ENCODE assay signal across 8 cellular contexts in genomic region chr14:103629503-103630121, GRCh38. TPM values are rescaled to one million over a fixed set of nuclear protein-coding genes. Genes with fewer than 3 reads are reported as not detected.
DNase-seq lines count a peak whose midpoint lies in the region; ATAC-seq, FAIRE-seq and TF ChIP-seq lines count a peak whose summit lies in the region.

No MANE protein-coding gene starts in this region.

- peak overlapping the region; percentile 91 to 94 for H3K27ac Mint-ChIP-seq in effector memory CD8-positive, alpha-beta T cell

- no peak for TF ChIP-seq CTCF in C4-2B (conservative IDR thresholded peaks at IDR 0.05)

- H3K4me1 Mint-ChIP-seq in effector memory CD8-positive, alpha-beta T cell (ENCODE audit: low read depth in 2 of 2): peaks cover 32 to 33% of the 10 kb centered on the region in 2 donors

- no peaks in the 10 kb centered on the region for H3K27me3 Mint-ChIP-seq in effector memory CD8-positive, alpha-beta T cell

- no peaks in the 10 kb centered on the region for H3K9me3 Mint-ChIP-seq in effector memory CD8-positive, alpha-beta T cell

- H3K4me3 Mint-ChIP-seq in effector memory CD8-positive, alpha-beta T cell: peak overlapping the region; percentile 84 to 86

- ATAC-seq in GM19328 (IDR thresholded peaks at IDR 0.05; ENCODE audit: unreplicated experiment): peak; percentile 22
- peak; percentile 50 for ATAC-seq in effector memory CD8-positive, alpha-beta T cell (replicated peaks)

- H3K36me3 Mint-ChIP-seq in effector memory CD8-positive, alpha-beta T cell (ENCODE audit: insufficient read depth): peaks cover 30% of the 10 kb centered on the region

- FAIRE-seq in HTR-8/SVneo (lab: Jason Lieb, UNC): no peak

- peak overlapping the region; percentile 79 for H3K27ac ChIP-seq in C4-2B

- peak; percentile 44 for DNase-seq in HTR-8/SVneo (ENCODE audit: insufficient read length, low spot score)
- peak; percentile 66 for DNase-seq in activated CD4-positive, CD25-positive, alpha-beta regulatory T cell treated with anti-CD3 and anti-CD28 coated beads, Interleukin-2, amount 50 U/mL, for 72 hours
- peak; percentile 14 to 25 (median 21) for DNase-seq in effector memory CD8-positive, alpha-beta T cell
- DNase-seq in mesenteric fat pad (ENCODE audit: low spot score): peak; percentile 92
- peak; percentile 41 for DNase-seq in stimulated activated naive CD4-positive, alpha-beta T cell treated with Interleukin-2 at 50 U/mL for 16 hours (lab: John Stamatoyannopoulos, UW)
- no peak for DNase-seq in SKM-1 (lab: John Stamatoyannopoulos, UW; ENCODE audit: unreplicated experiment)

RNA-seq across cellular contexts. Expression of gene KLC1, which starts 0.6 kb away (rescaled TPM):
- total RNA-seq in mesenteric fat pad: 200 TPM
